In the genomic region with DNA sequence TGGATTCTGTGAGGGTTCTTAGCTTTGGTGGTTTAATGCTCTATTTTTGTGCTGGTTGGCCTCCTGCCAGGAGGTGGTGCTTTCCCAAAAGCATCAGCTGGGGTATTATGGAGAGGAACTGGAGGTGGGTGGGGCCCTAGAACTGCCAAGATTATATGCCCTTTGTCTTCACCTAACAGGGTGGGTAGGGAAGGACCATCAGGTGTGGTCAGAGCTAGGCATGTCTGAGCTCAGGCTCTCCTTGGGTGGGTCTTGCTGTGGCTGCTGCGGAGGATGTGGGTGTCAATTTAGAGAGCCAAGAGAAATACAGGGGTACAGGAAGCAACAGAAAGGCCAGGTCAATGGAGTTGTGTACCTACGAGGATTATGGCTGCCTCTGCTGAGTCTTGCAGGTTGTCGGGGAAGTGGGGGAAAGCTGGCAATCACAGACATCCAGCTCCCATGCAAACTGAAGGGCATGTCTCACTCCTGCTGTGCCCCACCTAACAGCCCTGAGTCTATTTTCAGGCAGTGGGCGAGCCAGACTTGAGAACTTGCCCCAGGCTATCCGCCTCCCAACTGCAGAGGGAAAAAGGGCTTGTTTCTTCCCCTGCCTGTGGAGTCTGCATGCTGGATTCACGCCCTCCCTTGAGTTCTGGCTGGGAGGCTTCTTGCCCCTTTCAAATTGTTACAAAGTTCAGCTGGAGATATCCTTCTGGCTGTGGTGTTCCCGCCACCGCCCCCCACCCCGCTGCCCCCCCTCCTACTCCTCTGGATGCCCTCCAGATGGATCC, we compare ENCODE assay signal across 21 cellular contexts.
"Had no signal": no experiment of that assay in that cellular context is flagged by ENCODE, and none has a peak within 500 bp of the region (broad histone marks: within the 10 kb centered on the region; RNA-seq: fewer than 3 reads in every experiment).

No MANE protein-coding gene starts in this region.

- H3K27ac Mint-ChIP-seq: activated CD4-positive, alpha-beta memory T cell treated with anti-CD3 and anti-CD28 coated beads, Interleukin-2, amount 10 ng/mL, durations not matched to agents 7 days and 5 days; activated CD8-positive, alpha-beta memory T cell treated with anti-CD3 and anti-CD28 coated beads, Interleukin-2, amount 10 ng/mL, durations not matched to agents 7 days and 5 days; activated naive CD8-positive, alpha-beta T cell treated with anti-CD3 and anti-CD28 coated beads, Interleukin-2, amount 10 ng/mL, durations not matched to agents 7 days and 5 days; activated T-helper 17 cell treated with anti-CD3 and anti-CD28 coated beads, Interleukin-2, amount 50 U/mL, for 72 hours; mesothelial cell of epicardium; natural killer cell treated with Interleukin-12 subunit alpha and Interleukin-12 subunit beta and Interleukin-15 and Interleukin-18, amount 100 ng/mL, for 72 hours had no signal

- H3K9me3 Mint-ChIP-seq: activated CD4-positive, alpha-beta memory T cell treated with anti-CD3 and anti-CD28 coated beads, Interleukin-2, amount 10 ng/mL, durations not matched to agents 7 days and 5 days; activated naive CD8-positive, alpha-beta T cell treated with anti-CD3 and anti-CD28 coated beads, Interleukin-2, amount 10 ng/mL, durations not matched to agents 7 days and 5 days had no signal

- H3K36me3 Mint-ChIP-seq: activated CD8-positive, alpha-beta memory T cell treated with anti-CD3 and anti-CD28 coated beads, Interleukin-2, amount 10 ng/mL, durations not matched to agents 7 days and 5 days; activated naive CD8-positive, alpha-beta T cell treated with anti-CD3 and anti-CD28 coated beads, Interleukin-2, amount 10 ng/mL, durations not matched to agents 7 days and 5 days; mesothelial cell of epicardium; natural killer cell treated with Interleukin-12 subunit alpha and Interleukin-12 subunit beta and Interleukin-15 and Interleukin-18, amount 100 ng/mL, for 72 hours had no signal

- H3K4me3 Mint-ChIP-seq: activated CD4-positive, alpha-beta memory T cell treated with anti-CD3 and anti-CD28 coated beads, Interleukin-2, amount 10 ng/mL, durations not matched to agents 7 days and 5 days; activated CD8-positive, alpha-beta memory T cell treated with anti-CD3 and anti-CD28 coated beads, Interleukin-2, amount 10 ng/mL, durations not matched to agents 7 days and 5 days; activated naive CD8-positive, alpha-beta T cell treated with anti-CD3 and anti-CD28 coated beads, Interleukin-2, amount 10 ng/mL, durations not matched to agents 7 days and 5 days; activated T-helper 17 cell treated with anti-CD3 and anti-CD28 coated beads, Interleukin-2, amount 50 U/mL, for 72 hours; mesothelial cell of epicardium; natural killer cell treated with Interleukin-12 subunit alpha and Interleukin-12 subunit beta and Interleukin-15 and Interleukin-18, amount 100 ng/mL, for 72 hours had no signal

- H3K4me1 Mint-ChIP-seq: activated CD4-positive, alpha-beta memory T cell treated with anti-CD3 and anti-CD28 coated beads, Interleukin-2, amount 10 ng/mL, durations not matched to agents 7 days and 5 days; activated CD8-positive, alpha-beta memory T cell treated with anti-CD3 and anti-CD28 coated beads, Interleukin-2, amount 10 ng/mL, durations not matched to agents 7 days and 5 days; activated naive CD8-positive, alpha-beta T cell treated with anti-CD3 and anti-CD28 coated beads, Interleukin-2, amount 10 ng/mL, durations not matched to agents 7 days and 5 days; activated T-helper 17 cell treated with anti-CD3 and anti-CD28 coated beads, Interleukin-2, amount 50 U/mL, for 72 hours had no signal

- ATAC-seq: activated CD8-positive, alpha-beta memory T cell treated with anti-CD3 and anti-CD28 coated beads, Interleukin-2, amount 10 ng/mL, durations not matched to agents 7 days and 5 days; activated T-helper 17 cell treated with anti-CD3 and anti-CD28 coated beads, Interleukin-2, amount 50 U/mL, for 72 hours; left cardiac atrium; natural killer cell treated with Interleukin-12 subunit alpha and Interleukin-12 subunit beta and Interleukin-15 and Interleukin-18, amount 100 ng/mL, for 72 hours; stimulated activated naive CD8-positive, alpha-beta T cell treated with anti-CD3 and anti-CD28 coated beads, Interleukin-15, Interleukin-2, amounts not matched to agents 100 U/mL and 50 U/mL, for 24 hours had no signal

- H3K27me3 Mint-ChIP-seq: activated CD4-positive, alpha-beta memory T cell treated with anti-CD3 and anti-CD28 coated beads, Interleukin-2, amount 10 ng/mL, durations not matched to agents 7 days and 5 days; activated naive CD8-positive, alpha-beta T cell treated with anti-CD3 and anti-CD28 coated beads, Interleukin-2, amount 10 ng/mL, durations not matched to agents 7 days and 5 days; natural killer cell treated with Interleukin-12 subunit alpha and Interleukin-12 subunit beta and Interleukin-15 and Interleukin-18, amount 100 ng/mL, for 72 hours had no signal

- H3K27me3 ChIP-seq: esophagus muscularis mucosa, right atrium auricular region, tibial nerve, uterus had no signal

- H3K27ac ChIP-seq: esophagus muscularis mucosa, prostate gland, right atrium auricular region, tibial nerve, uterus had no signal

- H3K9me3 ChIP-seq: esophagus muscularis mucosa, prostate gland, right atrium auricular region, uterus had no signal

- DNase-seq: activated CD4-positive, alpha-beta memory T cell treated with anti-CD3 and anti-CD28 coated beads, Interleukin-2, amount 10 ng/mL, durations not matched to agents 7 days and 5 days; activated CD4-positive, alpha-beta T cell treated with anti-CD3 and anti-CD28 coated beads for 48 hours; activated CD4-positive, CD25-positive, alpha-beta regulatory T cell; activated CD8-positive, alpha-beta memory T cell treated with anti-CD3 and anti-CD28 coated beads, Interleukin-2, amount 10 ng/mL, durations not matched to agents 7 days and 5 days; activated naive CD4-positive, alpha-beta T cell treated with Interleukin-2 at 50 U/mL for 16 hours; activated naive CD8-positive, alpha-beta T cell treated with anti-CD3 and anti-CD28 coated beads, Interleukin-2, amount 10 ng/mL, durations not matched to agents 7 days and 5 days; amygdala; dermis blood vessel endothelial cell; effector memory CD4-positive, alpha-beta T cell; left cardiac atrium; stimulated activated naive CD8-positive, alpha-beta T cell treated with anti-CD3 and anti-CD28 coated beads, Interleukin-15, Interleukin-2, amounts not matched to agents 100 U/mL and 50 U/mL, for 24 hours; substantia nigra; T-helper 9 cell; uterus had no signal

- H3K4me3 ChIP-seq: esophagus muscularis mucosa, prostate gland, right atrium auricular region, tibial nerve, uterus had no signal

- H3K36me3 ChIP-seq: esophagus muscularis mucosa, prostate gland, right atrium auricular region, tibial nerve, uterus had no signal

- H3K4me1 ChIP-seq: esophagus muscularis mucosa, prostate gland, right atrium auricular region, tibial nerve, uterus had no signal
